Comparison of ENCODE assay signal across 20 cellular contexts in the genomic region with DNA sequence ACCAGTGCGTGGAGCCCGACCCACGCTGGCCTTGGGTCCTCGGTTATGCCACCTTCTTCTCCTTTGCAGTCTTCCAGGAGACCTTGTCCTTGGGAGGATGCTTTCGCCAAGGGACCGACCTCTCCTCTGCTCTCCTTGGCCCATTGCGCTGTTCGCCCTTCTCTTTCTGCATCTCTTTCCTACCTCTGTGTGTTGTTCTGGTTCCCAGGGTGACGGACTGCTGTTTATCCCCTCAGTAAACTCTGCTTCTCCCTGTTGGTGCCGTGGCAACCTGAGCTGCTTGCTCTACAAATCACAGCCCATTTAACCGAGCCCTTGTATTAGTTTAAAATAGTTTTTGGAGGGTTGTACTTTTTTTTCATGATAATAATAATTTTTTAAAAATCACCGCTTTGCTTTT.
A peak's percentile ranks its signal among the peaks of the same experiment; 100 is the strongest.
DNase-seq lines count a peak whose midpoint lies in the region; ATAC-seq, FAIRE-seq and TF ChIP-seq lines count a peak whose summit lies in the region.
"Had no signal": no experiment of that assay in that cellular context is flagged by ENCODE, and none has a peak within 500 bp of the region (broad histone marks: within the 10 kb centered on the region; RNA-seq: fewer than 3 reads in every experiment).

No MANE protein-coding gene starts in this region.

- in situ Hi-C loops in transverse colon (cut with MboI; ENCODE audit: low pct_ligation_motif_present in 1 of 4, low pct_unique_long_range_greater_than_20kb in 1 of 4, low sequenced_read_pairs in 3 of 4) = no loop called here

- H3K36me3 ChIP-seq in H1 (ENCODE audit: control insufficient read depth in 2 of 4, insufficient read depth in 4 of 4, low read length in 3 of 4) (no peaks in the 10 kb centered on the region), transverse colon (no peaks in the 10 kb centered on the region)
- H3K36me3 ChIP-seq: colonic mucosa had no signal

- TF ChIP-seq EP300 in H1 (IDR thresholded peaks at IDR 0.05; ENCODE audit: borderline replicate concordance in 1 of 2, low read depth in 2 of 2, low read length in 2 of 2) (0 out of 3 replicates have a peak, but pooled peaks of 1 of the 2 experiments have one; percentile 73), transverse colon (IDR thresholded peaks at IDR 0.05; ENCODE audit: low read depth) (no peak)

- TF ChIP-seq CTCF in H1 (IDR thresholded peaks at IDR 0.05; ENCODE audit: control extremely low read depth in 1 of 3, insufficient read depth in 1 of 3, low read depth in 1 of 3, low read length in 3 of 3) = no peak
- no peak for TF ChIP-seq CTCF in mesothelial cell of epicardium (IDR thresholded peaks at IDR 0.05; ENCODE audit: unreplicated experiment)
- TF ChIP-seq CTCF in transverse colon (IDR thresholded peaks at IDR 0.05) = no peak

- ATAC-seq in GM18505 (IDR thresholded peaks at IDR 0.05; ENCODE audit: unreplicated experiment) (no peak), T-cell (replicated peaks in 1 of 4) (no peak)
- ATAC-seq: natural killer cell treated with Interleukin-12 subunit alpha and Interleukin-12 subunit beta and Interleukin-15 and Interleukin-18, amount 100 ng/mL, for 72 hours had no signal

- H3K18ac ChIP-seq in H1 (ENCODE audit: extremely low read depth, low read length) = no peak overlapping the region

- H2BK12ac ChIP-seq in H1 (ENCODE audit: low read depth, low read length) = 0 out of 2 replicates have a peak overlapping the region, but pooled peaks have one; percentile 6

- H2AK5ac ChIP-seq in H1 (ENCODE audit: low read depth, low read length) = no peak overlapping the region

- H3K4ac ChIP-seq in H1 (replicated peaks; ENCODE audit: insufficient read length, low read depth, low read length) = no peak overlapping the region

- no peak overlapping the region for H2BK120ac ChIP-seq in H1 (replicated peaks; ENCODE audit: low read depth, low read length)

- H4K5ac ChIP-seq in H1 (ENCODE audit: insufficient read length, low read depth, low read length) = no peak overlapping the region

- no peak for TF ChIP-seq RAD21 in H1 (IDR thresholded peaks at IDR 0.05 in 1 of 2, conservative IDR thresholded peaks at IDR 0.05 in 1 of 2; ENCODE audit: low read depth in 2 of 2, low read length in 2 of 2)

- H3K27me3 ChIP-seq in H1 (replicated peaks in 1 of 4; ENCODE audit: control insufficient read depth in 3 of 4, extremely low read depth in 1 of 4, insufficient read depth in 3 of 4, low read length in 3 of 4) (no peaks in the 10 kb centered on the region), transverse colon (no peaks in the 10 kb centered on the region)
- H3K27me3 ChIP-seq: colonic mucosa had no signal

- no peaks in the 10 kb centered on the region for H3K27me3 Mint-ChIP-seq in mesothelial cell of epicardium (ENCODE audit: low read depth)
- H3K27me3 Mint-ChIP-seq in T-cell = peaks cover 0 to 3% of the 10 kb centered on the region in 2 donors

- H3K9ac ChIP-seq in H1 (replicated peaks in 1 of 4; ENCODE audit: extremely low read depth in 1 of 4, low read depth in 3 of 4, low read length in 3 of 4) = no peak overlapping the region

- WGBS in H1 (ENCODE audit: extremely low coverage in 1 of 2, insufficient coverage in 1 of 2, insufficient read length in 1 of 2, insufficient replicate concordance in 2 of 2, low coverage in 1 of 2, low lambda C conversion rate in 2 of 2, missing lambda C conversion rate in 1 of 2), 2 experiments = 88% methylated on average over 12 of the region's 12 CpGs; no CpG with 5 or more reads in 1 of the 2 experiments
- 62 to 77% methylated on average over 4 to 12 of the region's 12 CpGs for WGBS in transverse colon (ENCODE audit: low coverage in 1 of 2), 2 donors

- H3K56ac ChIP-seq in H1 (replicated peaks; ENCODE audit: insufficient read length, low read depth, low read length) = no peak overlapping the region

- H3K9me3 Mint-ChIP-seq in mesothelial cell of epicardium (no peaks in the 10 kb centered on the region), T-cell (no peaks in the 10 kb centered on the region)
- H3K9me3 Mint-ChIP-seq: activated CD4-positive, alpha-beta memory T cell treated with anti-CD3 and anti-CD28 coated beads for 36 hours; CD4-positive, alpha-beta memory T cell; natural killer cell treated with Interleukin-12 subunit alpha and Interleukin-12 subunit beta and Interleukin-15 and Interleukin-18, amount 100 ng/mL, for 72 hours had no signal

- no peak overlapping the region for H3K4me3 Mint-ChIP-seq in mesothelial cell of epicardium
- no peak overlapping the region for H3K4me3 Mint-ChIP-seq in T-cell
- H3K4me3 Mint-ChIP-seq: activated CD4-positive, alpha-beta memory T cell treated with anti-CD3 and anti-CD28 coated beads for 36 hours; CD4-positive, alpha-beta memory T cell; natural killer cell treated with Interleukin-12 subunit alpha and Interleukin-12 subunit beta and Interleukin-15 and Interleukin-18, amount 100 ng/mL, for 72 hours had no signal

- H3K4me3 ChIP-seq in H1 (ENCODE audit: extremely low read depth in 1 of 4, insufficient read depth in 2 of 4, low read depth in 3 of 4, low read length in 4 of 4) (no peak overlapping the region), transverse colon (no peak overlapping the region)
- H3K4me3 ChIP-seq: colonic mucosa had no signal

- DNase-seq in DMS53 (lab: John Stamatoyannopoulos, UW) (peak; percentile 7), DMS53 treated with DMSO at 0.1 percent for 48 hours (lab: John Stamatoyannopoulos, UW; ENCODE audit: unreplicated experiment) (no peak), H1 (ENCODE audit: low read depth in 1 of 2, low spot score in 2 of 2) (no peak), mesothelial cell of epicardium (ENCODE audit: low spot score in 2 of 2, unreplicated experiment in 2 of 2) (no peak), transverse colon (no peak), T-cell (no peak), GOT3 (lab: John Stamatoyannopoulos, UW) (no peak)
- DNase-seq: 8988T; activated CD4-positive, alpha-beta memory T cell treated with anti-CD3 and anti-CD28 coated beads for 36 hours; activated CD4-positive, CD25-positive, alpha-beta regulatory T cell; CD4-positive, alpha-beta memory T cell; colonic mucosa; DMS79 treated with DMSO at 0.1 percent for 48 hours; kidney glomerular epithelial cell; NCI-H2171 treated with DMSO at 0.1 percent for 48 hours; NCI-H526; posterior cingulate gyrus; T1000 had no signal

- intact Hi-C loops in transverse colon (cut with DNase I; ENCODE audit: low total_unique reads) = no loop called here

- H3K27ac Mint-ChIP-seq in mesothelial cell of epicardium (peak overlapping the region; percentile 87), T-cell (no peak overlapping the region)
- H3K27ac Mint-ChIP-seq: activated CD4-positive, alpha-beta memory T cell treated with anti-CD3 and anti-CD28 coated beads for 36 hours; CD4-positive, alpha-beta memory T cell; natural killer cell treated with Interleukin-12 subunit alpha and Interleukin-12 subunit beta and Interleukin-15 and Interleukin-18, amount 100 ng/mL, for 72 hours had no signal

- H3K23me2 ChIP-seq in H1 (ENCODE audit: low read depth, low read length) = no peaks in the 10 kb centered on the region

- peaks cover 17% of the 10 kb centered on the region for H3K79me1 ChIP-seq in H1 (ENCODE audit: low read depth, low read length)

- peak overlapping the region; percentile 79; the same call in 1 of the 2 replicates for H2BK5ac ChIP-seq in H1 (ENCODE audit: low read depth, low read length)

- H2AFZ ChIP-seq in H1 (ENCODE audit: low read length) = no peak overlapping the region

- POLR2A ChIA-PET in H1 (lab: Charles Lee; ENCODE audit: partially characterized antibody) (interaction anchor here (1.1 to 1.9 kb wide), 2 partner anchors 11 to 15 kb away, joined by 3 to 5 read pairs; no protein-coding TSS in a partner anchor), T-cell (lab: Charles Lee) (no interaction called here)

- no peak overlapping the region for H3K23ac ChIP-seq in H1 (ENCODE audit: insufficient read length)

- H2BK15ac ChIP-seq in H1 (ENCODE audit: low read length) = no peak overlapping the region

- TF ChIP-seq POLR2A in H1 (IDR thresholded peaks at IDR 0.05; ENCODE audit: control extremely low read depth in 1 of 2, low read depth in 2 of 2, low read length in 2 of 2) (no peak), transverse colon (IDR thresholded peaks at IDR 0.05) (no peak), GM18505 (IDR thresholded peaks at IDR 0.05; ENCODE audit: borderline replicate concordance, extremely low read depth, insufficient read depth, insufficient read length) (no peak)

- H3K36me3 Mint-ChIP-seq in mesothelial cell of epicardium (no peaks in the 10 kb centered on the region), T-cell (no peaks in the 10 kb centered on the region)
- H3K36me3 Mint-ChIP-seq: activated CD4-positive, alpha-beta memory T cell treated with anti-CD3 and anti-CD28 coated beads for 36 hours; CD4-positive, alpha-beta memory T cell; natural killer cell treated with Interleukin-12 subunit alpha and Interleukin-12 subunit beta and Interleukin-15 and Interleukin-18, amount 100 ng/mL, for 72 hours had no signal

- peaks cover 3 to 20% (median 11%) of the 10 kb centered on the region in 4 experiments; a peak in 6 of 7 replicates for H3K4me1 ChIP-seq in H1 (replicated peaks in 1 of 4; ENCODE audit: control insufficient read depth in 3 of 4, insufficient read depth in 4 of 4, low read length in 3 of 4)
- peaks cover 39 to 79% (median 51%) of the 10 kb centered on the region in 4 donors for H3K4me1 ChIP-seq in transverse colon

- no peak overlapping the region for H3K14ac ChIP-seq in H1 (ENCODE audit: insufficient read length)

- no peak overlapping the region for H4K91ac ChIP-seq in H1 (replicated peaks; ENCODE audit: insufficient read length, low read length)

- H3K9me3 ChIP-seq in H1 (ENCODE audit: insufficient read depth in 2 of 2, low read depth in 1 of 2, low read length in 1 of 2) = no peaks in the 10 kb centered on the region
- H3K9me3 ChIP-seq in transverse colon = no peaks in the 10 kb centered on the region
- H3K9me3 ChIP-seq: colonic mucosa had no signal

- no peak overlapping the region for H2BK20ac ChIP-seq in H1 (ENCODE audit: low read length)

- H4K8ac ChIP-seq in H1 (ENCODE audit: extremely low read depth, insufficient read depth, low read length) = no peak overlapping the region

- H3K27ac ChIP-seq in H1 (ENCODE audit: low read depth, low read length) = no peak overlapping the region
- peak overlapping the region; percentile 54 to 77 (median 72) for H3K27ac ChIP-seq in transverse colon
- H3K27ac ChIP-seq: colonic mucosa had no signal

- peaks cover 75% of the 10 kb centered on the region for H3K4me1 Mint-ChIP-seq in mesothelial cell of epicardium
- no peaks in the 10 kb centered on the region for H3K4me1 Mint-ChIP-seq in T-cell

- peaks cover 0 to 82% of the 10 kb centered on the region in 2 experiments; a peak in 3 of 4 replicates for H3K79me2 ChIP-seq in H1 (ENCODE audit: control insufficient read depth in 1 of 2, insufficient read depth in 2 of 2, low read length in 2 of 2)

- H4K20me1 ChIP-seq in H1 (replicated peaks in 1 of 2; ENCODE audit: control insufficient read depth in 1 of 2, insufficient read depth in 2 of 2, low read length in 2 of 2) = peaks cover 8 to 24% of the 10 kb centered on the region in 2 experiments

- FAIRE-seq in H1 (lab: Jason Lieb, UNC) = no peak

- H3K4me2 ChIP-seq in H1 (ENCODE audit: insufficient read depth in 1 of 2, low read depth in 2 of 2, low read length in 2 of 2) = no peak overlapping the region

- CTCF ChIA-PET in H1 (lab: Charles Lee; ENCODE audit: partially characterized antibody) = interaction anchor here (0.7 to 1.5 kb wide), 6 partner anchors 8 to 258 kb away, joined by 3 to 5 read pairs (median 3); partner anchors contain the start of gene DAPK1
- CTCF ChIA-PET in T-cell (lab: Charles Lee) = no interaction called here
